1 cellular context compared by ENCODE assay signal in genomic region chr6:158161566-158162254, GRCh38.
TF ChIP-seq lines count a peak whose summit lies in the region.

No MANE protein-coding gene starts in this region.

TF ChIP-seq in HepG2, 621 proteins besides CTCF, POLR2A, EP300 and RAD21:
- TF ChIP-seq PRPF4 (IDR thresholded peaks at IDR 0.05; ENCODE audit: low read depth, low read length, poor library complexity, severe bottlenecking): no peak
- TF ChIP-seq IRF1 (CRISPR knock-in tag; IDR thresholded peaks at IDR 0.05; ENCODE audit: low read depth): no peak
- TF ChIP-seq ATF5 (CRISPR knock-in tag; IDR thresholded peaks at IDR 0.05; ENCODE audit: low read depth): no peak
- no peak for TF ChIP-seq TEF (CRISPR knock-in tag; IDR thresholded peaks at IDR 0.05)
- no peak for TF ChIP-seq MTF1 (CRISPR knock-in tag; IDR thresholded peaks at IDR 0.05)
- TF ChIP-seq ERF (CRISPR knock-in tag; IDR thresholded peaks at IDR 0.05): no peak
- TF ChIP-seq NCOR1 (IDR thresholded peaks at IDR 0.05; ENCODE audit: borderline replicate concordance, low read length): no peak
- no peak for TF ChIP-seq MLX (CRISPR knock-in tag; IDR thresholded peaks at IDR 0.05)
- TF ChIP-seq ARNT2 (CRISPR knock-in tag; IDR thresholded peaks at IDR 0.05; ENCODE audit: low read depth): no peak
- no peak for TF ChIP-seq HNRNPUL1 (IDR thresholded peaks at IDR 0.05; ENCODE audit: low read depth, low read length)
- no peak for TF ChIP-seq USF2 (IDR thresholded peaks at IDR 0.05; ENCODE audit: low read depth, low read length)
- no peak for TF ChIP-seq USF2 (CRISPR knock-in tag; IDR thresholded peaks at IDR 0.05; ENCODE audit: borderline replicate concordance)
- TF ChIP-seq ATF4 (CRISPR knock-in tag; IDR thresholded peaks at IDR 0.05): no peak
- TF ChIP-seq ZNF335 (CRISPR knock-in tag; IDR thresholded peaks at IDR 0.05): no peak
- no peak for TF ChIP-seq EHMT2 (IDR thresholded peaks at IDR 0.05; ENCODE audit: borderline replicate concordance, low read depth, low read length)
- TF ChIP-seq ZNF317 (CRISPR knock-in tag; IDR thresholded peaks at IDR 0.05): no peak
- TF ChIP-seq FOXM1 (CRISPR knock-in tag; IDR thresholded peaks at IDR 0.05): no peak
- no peak for TF ChIP-seq HNF4A (CRISPR knock-in tag; IDR thresholded peaks at IDR 0.05)
- TF ChIP-seq ASH2L (IDR thresholded peaks at IDR 0.05; ENCODE audit: insufficient read length, low read depth, low read length): no peak
- no peak for TF ChIP-seq ZFP1 (CRISPR knock-in tag; IDR thresholded peaks at IDR 0.05)
- TF ChIP-seq MYPOP (CRISPR knock-in tag; IDR thresholded peaks at IDR 0.05): no peak
